In genomic region chr17:32609085-32609484, GRCh38 we compare ENCODE assay signal across 8 cellular contexts.
DNase-seq lines count a peak whose midpoint lies in the region; ATAC-seq and TF ChIP-seq lines count a peak whose summit lies in the region.

No MANE protein-coding gene starts in this region.

- H3K4me2 ChIP-seq in BLaER1 treated with 17β-estradiol and CSF1 and Interleukin-3, amounts not matched to agents 10 nM and 100 nM = peak overlapping the region in 9 of 11 experiments; percentile 2 to 54 (median 11); a peak in 10 of 22 replicates

- H3K36me3 ChIP-seq in BLaER1 treated with 17β-estradiol and CSF1 and Interleukin-3, amounts not matched to agents 10 nM and 100 nM = no peaks in the 10 kb centered on the region

- no peak overlapping the region for H3K27ac Mint-ChIP-seq in activated CD8-positive, alpha-beta memory T cell treated with anti-CD3 and anti-CD28 coated beads, Interleukin-2, amount 10 ng/mL, durations not matched to agents 7 days and 5 days

- no peaks in the 10 kb centered on the region for H3K36me3 Mint-ChIP-seq in activated CD8-positive, alpha-beta memory T cell treated with anti-CD3 and anti-CD28 coated beads, Interleukin-2, amount 10 ng/mL, durations not matched to agents 7 days and 5 days

- no peak overlapping the region for H3K9ac ChIP-seq in BLaER1 treated with 17β-estradiol and CSF1 and Interleukin-3, amounts not matched to agents 10 nM and 100 nM

- no peaks in the 10 kb centered on the region for H3K27me3 ChIP-seq in BLaER1 treated with 17β-estradiol and CSF1 and Interleukin-3, amounts not matched to agents 10 nM and 100 nM

- DNase-seq in NOMO-1 treated with DMSO at 0.1 percent for 48 hours (lab: John Stamatoyannopoulos, UW; ENCODE audit: unreplicated experiment) = peak; percentile 88
- peak; percentile 84 for DNase-seq in activated CD8-positive, alpha-beta memory T cell treated with anti-CD3 and anti-CD28 coated beads, Interleukin-2, amount 10 ng/mL, durations not matched to agents 7 days and 5 days
- peak; percentile 10 for DNase-seq in fibroblast of mammary gland (ENCODE audit: low read depth)
- peak; percentile 41 to 47 for DNase-seq in stimulated activated CD4-positive, alpha-beta T cell treated with anti-CD3 and anti-CD28 coated beads, Interleukin-2, amount 100 ng/mL, for 48 hours
- no peak for DNase-seq in AG20443 (ENCODE audit: low spot score)
- DNase-seq in islet precursor cell = no peak

- peaks cover 8% of the 10 kb centered on the region for H3K4me1 Mint-ChIP-seq in activated CD8-positive, alpha-beta memory T cell treated with anti-CD3 and anti-CD28 coated beads, Interleukin-2, amount 10 ng/mL, durations not matched to agents 7 days and 5 days

- H4K20me1 ChIP-seq in BLaER1 treated with 17β-estradiol and CSF1 and Interleukin-3, amounts not matched to agents 10 nM and 100 nM = no peaks in the 10 kb centered on the region

- H3K9me3 ChIP-seq in BLaER1 treated with 17β-estradiol and CSF1 and Interleukin-3, amounts not matched to agents 10 nM and 100 nM (replicated peaks in 1 of 11) = peaks cover 0 to 6% (median 0%) of the 10 kb centered on the region in 11 experiments; a peak in 4 of 22 replicates

- peak; percentile 81 for ATAC-seq in GM21423 (IDR thresholded peaks at IDR 0.05; ENCODE audit: unreplicated experiment)
- ATAC-seq in activated CD8-positive, alpha-beta memory T cell treated with anti-CD3 and anti-CD28 coated beads, Interleukin-2, amount 10 ng/mL, durations not matched to agents 7 days and 5 days = peak; percentile 98

- CTCF ChIA-PET in activated CD8-positive, alpha-beta memory T cell treated with anti-CD3 and anti-CD28 coated beads, Interleukin-2, amount 10 ng/mL, durations not matched to agents 7 days and 5 days (lab: Charles Lee) = interaction anchor here (0.7 to 3.2 kb wide), 4 partner anchors 16 to 147 kb away, joined by 3 to 22 read pairs (median 10); no protein-coding TSS in a partner anchor

- peak overlapping the region in 3 of 11 experiments; percentile 11 to 49 (median 22); a peak in 4 of 22 replicates for H3K27ac ChIP-seq in BLaER1 treated with 17β-estradiol and CSF1 and Interleukin-3, amounts not matched to agents 10 nM and 100 nM

- no peaks in the 10 kb centered on the region for H3K9me3 Mint-ChIP-seq in activated CD8-positive, alpha-beta memory T cell treated with anti-CD3 and anti-CD28 coated beads, Interleukin-2, amount 10 ng/mL, durations not matched to agents 7 days and 5 days (ENCODE audit: low read depth)

- H3K4me1 ChIP-seq in BLaER1 treated with 17β-estradiol and CSF1 and Interleukin-3, amounts not matched to agents 10 nM and 100 nM = peaks cover 0 to 10% (median 8%) of the 10 kb centered on the region in 10 experiments; a peak in 16 of 20 replicates

- H3K4me3 Mint-ChIP-seq in activated CD8-positive, alpha-beta memory T cell treated with anti-CD3 and anti-CD28 coated beads, Interleukin-2, amount 10 ng/mL, durations not matched to agents 7 days and 5 days = no peak overlapping the region

- peak; percentile 4 for TF ChIP-seq CTCF in fibroblast of mammary gland (conservative IDR thresholded peaks at IDR 0.05; ENCODE audit: control insufficient read depth, insufficient read depth, low read depth, low read length)

- peaks cover 5% of the 10 kb centered on the region for H3K27me3 Mint-ChIP-seq in activated CD8-positive, alpha-beta memory T cell treated with anti-CD3 and anti-CD28 coated beads, Interleukin-2, amount 10 ng/mL, durations not matched to agents 7 days and 5 days

- H3K4me3 ChIP-seq in BLaER1 treated with 17β-estradiol and CSF1 and Interleukin-3, amounts not matched to agents 10 nM and 100 nM = no peak overlapping the region
- H3K4me3 ChIP-seq in fibroblast of mammary gland (ENCODE audit: control insufficient read depth, low read depth, low read length) = no peak overlapping the region

Comparison
In these comparisons a context has a peak if more than half of its experiments do, and no peak if none do; other contexts are left out.
1. DNase-seq: peak in NOMO-1 treated with DMSO at 0.1 percent for 48 hours (single experiment), activated CD8-positive, alpha-beta memory T cell treated with anti-CD3 and anti-CD28 coated beads, Interleukin-2, amount 10 ng/mL, durations not matched to agents 7 days and 5 days (single experiment), fibroblast of mammary gland (single experiment) and stimulated activated CD4-positive, alpha-beta T cell treated with anti-CD3 and anti-CD28 coated beads, Interleukin-2, amount 100 ng/mL, for 48 hours (2 of 2); none in AG20443 (single experiment) and islet precursor cell (single experiment).